In genomic region chr3:58637509-58637908, GRCh38 we compare ENCODE assay signal across 1 cellular context.
TF ChIP-seq lines count a peak whose summit lies in the region.

No MANE protein-coding gene starts in this region.

TF ChIP-seq in GM23338, 12 proteins besides CTCF, POLR2A, EP300 and RAD21 (continued from another document):
- TF ChIP-seq ZNF462 (CRISPR knock-in tag; IDR thresholded peaks at IDR 0.05) (no peak), POLR2AphosphoS5 (IDR thresholded peaks at IDR 0.05; ENCODE audit: low read depth) (no peak), EZH2 (IDR thresholded peaks at IDR 0.05; ENCODE audit: low read depth, unreplicated experiment) (no peak), ZNF331 (CRISPR knock-in tag; IDR thresholded peaks at IDR 0.05; ENCODE audit: low read depth) (no peak), STAT1 (IDR thresholded peaks at IDR 0.05; ENCODE audit: unreplicated experiment) (no peak), EZH2phosphoT487 (IDR thresholded peaks at IDR 0.05; ENCODE audit: unreplicated experiment) (no peak)
